ENCODE assay signal across 28 cellular contexts in the genomic region with DNA sequence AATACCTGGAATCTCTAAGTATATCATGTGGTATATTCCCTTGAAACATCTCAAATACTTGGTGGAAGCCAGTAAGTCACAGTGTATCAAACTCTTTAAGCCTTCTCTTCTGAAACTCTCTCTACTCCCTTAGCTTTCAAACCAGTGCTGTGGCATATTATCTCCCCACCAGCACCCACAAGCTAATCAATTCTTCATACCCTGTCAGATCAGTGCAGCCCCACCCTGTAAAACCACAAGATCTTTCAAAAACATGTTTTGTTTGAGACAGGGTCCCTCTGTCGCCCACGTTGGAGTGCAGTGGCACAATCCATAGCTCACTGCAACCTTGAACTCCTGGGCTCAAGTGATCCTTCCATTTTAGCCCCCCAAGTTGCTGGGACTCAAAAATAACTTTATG.
"Had no signal": no experiment of that assay in that cellular context is flagged by ENCODE, and none has a peak within 500 bp of the region (broad histone marks: within the 10 kb centered on the region; RNA-seq: fewer than 3 reads in every experiment).

No MANE protein-coding gene starts in this region.

- H3K27ac ChIP-seq: epithelial cell of prostate, gastrocnemius medialis, lower lobe of right lung, right lobe of liver, thoracic aorta had no signal

- DNase-seq: activated CD4-positive, alpha-beta T cell treated with anti-CD3 and anti-CD28 coated beads for 4 hours; activated CD4-positive, alpha-beta T cell treated with anti-CD3 and anti-CD28 coated beads, Interleukin-2, amount 50 U/mL, for 48 hours; activated CD4-positive, CD25-positive, alpha-beta regulatory T cell; activated gamma-delta T cell treated with Interleukin-2 at 50 U/mL for 16 hours; activated naive CD4-positive, alpha-beta T cell treated with anti-CD3 and anti-CD28 coated beads, Interleukin-2, amount 50 U/mL, for 16 hours; activated T-cell treated with anti-CD3 and anti-CD28 coated beads, Interleukin-2, amount 50 U/mL, for 4 hours; dermis blood vessel endothelial cell; effector CD4-positive, alpha-beta T cell; gastrocnemius medialis; glutamatergic neuron; left lung; lower lobe of right lung; mesenchymal stem cell; mucosa of descending colon; right lobe of liver; stimulated activated CD4-positive, alpha-beta T cell treated with anti-CD3 and anti-CD28 coated beads, Interleukin-4, amount 100 ng/mL, for 1 hour; T1000 had no signal

- H3K36me3 ChIP-seq: thoracic aorta had no signal

- H3K27ac Mint-ChIP-seq: activated T-helper 17 cell treated with anti-CD3 and anti-CD28 coated beads, Interleukin-2, amount 50 U/mL, for 72 hours; natural killer cell treated with Interleukin-12 subunit alpha and Interleukin-12 subunit beta and Interleukin-15 and Interleukin-18, amount 100 ng/mL, for 72 hours; progenitor cell of endocrine pancreas; stimulated activated naive CD8-positive, alpha-beta T cell treated with anti-CD3 and anti-CD28 coated beads, Interleukin-15, Interleukin-2, amounts not matched to agents 100 ng/mL and 50 ng/mL, for 24 hours had no signal

- H3K9me3 ChIP-seq: gastrocnemius medialis, left lung, lower lobe of right lung, mucosa of descending colon, right lobe of liver, thoracic aorta had no signal

- H3K9me3 Mint-ChIP-seq: activated T-cell treated with anti-CD3 and anti-CD28 coated beads, Interleukin-2, amount 50 U/mL, for 4 hours; activated T-helper 17 cell treated with anti-CD3 and anti-CD28 coated beads, Interleukin-2, amount 50 U/mL, for 72 hours; central memory CD8-positive, alpha-beta T cell; natural killer cell treated with Interleukin-12 subunit alpha and Interleukin-12 subunit beta and Interleukin-15 and Interleukin-18, amount 100 ng/mL, for 72 hours; stimulated activated naive CD8-positive, alpha-beta T cell treated with anti-CD3 and anti-CD28 coated beads, Interleukin-15, Interleukin-2, amounts not matched to agents 100 ng/mL and 50 ng/mL, for 24 hours had no signal

- FAIRE-seq: bronchial epithelial cell, endometrium, islet of Langerhans, urothelium cell line had no signal

- H3K4me3 ChIP-seq: gastrocnemius medialis, left lung, lower lobe of right lung, mucosa of descending colon, right lobe of liver, thoracic aorta had no signal

- ATAC-seq: activated T-cell treated with anti-CD3 and anti-CD28 coated beads, Interleukin-2, amount 50 U/mL, for 4 hours; activated T-helper 17 cell treated with anti-CD3 and anti-CD28 coated beads, Interleukin-2, amount 50 U/mL, for 72 hours; gastrocnemius medialis; mucosa of descending colon; natural killer cell treated with Interleukin-12 subunit alpha and Interleukin-12 subunit beta and Interleukin-15 and Interleukin-18, amount 100 ng/mL, for 72 hours; right lobe of liver had no signal

- H3K27me3 Mint-ChIP-seq: activated T-helper 17 cell treated with anti-CD3 and anti-CD28 coated beads, Interleukin-2, amount 50 U/mL, for 72 hours; central memory CD8-positive, alpha-beta T cell; natural killer cell treated with Interleukin-12 subunit alpha and Interleukin-12 subunit beta and Interleukin-15 and Interleukin-18, amount 100 ng/mL, for 72 hours; progenitor cell of endocrine pancreas; stimulated activated naive CD8-positive, alpha-beta T cell treated with anti-CD3 and anti-CD28 coated beads, Interleukin-15, Interleukin-2, amounts not matched to agents 100 ng/mL and 50 ng/mL, for 24 hours had no signal

- H3K27me3 ChIP-seq: gastrocnemius medialis, left lung, right lobe of liver had no signal

- H3K4me1 ChIP-seq: gastrocnemius medialis had no signal

- H3K4me1 Mint-ChIP-seq: activated T-helper 17 cell treated with anti-CD3 and anti-CD28 coated beads, Interleukin-2, amount 50 U/mL, for 72 hours had no signal

- H3K4me3 Mint-ChIP-seq: activated T-cell treated with anti-CD3 and anti-CD28 coated beads, Interleukin-2, amount 50 U/mL, for 4 hours; activated T-helper 17 cell treated with anti-CD3 and anti-CD28 coated beads, Interleukin-2, amount 50 U/mL, for 72 hours; central memory CD8-positive, alpha-beta T cell; natural killer cell treated with Interleukin-12 subunit alpha and Interleukin-12 subunit beta and Interleukin-15 and Interleukin-18, amount 100 ng/mL, for 72 hours; stimulated activated naive CD8-positive, alpha-beta T cell treated with anti-CD3 and anti-CD28 coated beads, Interleukin-15, Interleukin-2, amounts not matched to agents 100 ng/mL and 50 ng/mL, for 24 hours had no signal
